17 cellular contexts compared by ENCODE assay signal in genomic region chr14:21535545-21536394, GRCh38. TPM values are rescaled to one million over a fixed set of nuclear protein-coding genes. Genes with fewer than 3 reads are reported as not detected.
DNase-seq lines count a peak whose midpoint lies in the region; ATAC-seq, FAIRE-seq and TF ChIP-seq lines count a peak whose summit lies in the region.
"Had no signal": no experiment of that assay in that cellular context is flagged by ENCODE, and none has a peak within 500 bp of the region (broad histone marks: within the 10 kb centered on the region; RNA-seq: fewer than 3 reads in every experiment).

No MANE protein-coding gene starts in this region.

- no peak for FAIRE-seq in HepG2 (lab: Jason Lieb, UNC)
- FAIRE-seq: D721Med had no signal

- TF ChIP-seq CTCF in HepG2 (CRISPR knock-in tag; IDR thresholded peaks at IDR 0.05) (no peak), right lobe of liver (IDR thresholded peaks at IDR 0.05) (no peak), endodermal cell (conservative IDR thresholded peaks at IDR 0.05) (no peak), nephron (IDR thresholded peaks at IDR 0.05; ENCODE audit: unreplicated experiment in 3 of 3) (no peak), vagina (IDR thresholded peaks at IDR 0.05) (no peak)

- H3K9ac ChIP-seq in HepG2 (ENCODE audit: insufficient read depth, low read depth, low read length) (peak overlapping the region; percentile 54; the same call in 1 of the 2 replicates), endodermal cell (ENCODE audit: extremely low read depth, low read length, poor library complexity, severe bottlenecking) (peak overlapping the region; percentile 85)

- H3K27me3 Mint-ChIP-seq in endodermal cell (ENCODE audit: insufficient read depth) (no peaks in the 10 kb centered on the region), nephron (ENCODE audit: low read depth) (peaks cover 29% of the 10 kb centered on the region)

- peaks cover 1 to 26% of the 10 kb centered on the region in 2 experiments; a peak in 3 of 5 replicates for H3K27me3 ChIP-seq in HepG2 (ENCODE audit: control insufficient read depth in 1 of 2, insufficient read depth in 2 of 2, low read length in 2 of 2)
- peaks cover 0 to 5% of the 10 kb centered on the region in 2 donors for H3K27me3 ChIP-seq in right lobe of liver
- H3K27me3 ChIP-seq in endodermal cell (ENCODE audit: control insufficient read depth, insufficient read depth, low read length, poor library complexity, severe bottlenecking) = no peaks in the 10 kb centered on the region
- no peaks in the 10 kb centered on the region for H3K27me3 ChIP-seq in vagina
- H3K27me3 ChIP-seq: colonic mucosa had no signal

- peaks cover 9% of the 10 kb centered on the region for H3K9me3 ChIP-seq in HepG2 (ENCODE audit: low read length)
- no peaks in the 10 kb centered on the region for H3K9me3 ChIP-seq in right lobe of liver
- H3K9me3 ChIP-seq in endodermal cell (ENCODE audit: control insufficient read depth, low read length) = no peaks in the 10 kb centered on the region
- no peaks in the 10 kb centered on the region for H3K9me3 ChIP-seq in vagina
- H3K9me3 ChIP-seq: colonic mucosa, SJSA1 had no signal

- H3K79me2 ChIP-seq in HepG2 (ENCODE audit: insufficient read depth, low read length) = no peaks in the 10 kb centered on the region

- no peaks in the 10 kb centered on the region for H3K36me3 ChIP-seq in HepG2 (replicated peaks in 1 of 2; ENCODE audit: control insufficient read depth in 1 of 2, insufficient read depth in 2 of 2, low read length in 2 of 2)
- no peaks in the 10 kb centered on the region for H3K36me3 ChIP-seq in right lobe of liver
- H3K36me3 ChIP-seq in endodermal cell (ENCODE audit: control insufficient read depth, insufficient read depth, low read length) = no peaks in the 10 kb centered on the region
- H3K36me3 ChIP-seq in vagina = no peaks in the 10 kb centered on the region
- H3K36me3 ChIP-seq: colonic mucosa, SJSA1 had no signal

- in situ Hi-C loops in HepG2 (cut with HindIII; ENCODE audit: extremely low pct_ligation_motif_present, low pct_unique_long_range_greater_than_20kb) = no loop called here

- H3K4me3 Mint-ChIP-seq in endodermal cell = peak overlapping the region; percentile 90
- peak overlapping the region; percentile 85 to 86 (median 86) for H3K4me3 Mint-ChIP-seq in nephron
- H3K4me3 Mint-ChIP-seq: natural killer cell had no signal

- no TSS peak for BruUV-seq in HepG2 (replicated peaks; lab: Mats Ljungman, UMichigan)

- H3K36me3 Mint-ChIP-seq in endodermal cell (ENCODE audit: low read depth) = peaks cover 7% of the 10 kb centered on the region
- no peaks in the 10 kb centered on the region for H3K36me3 Mint-ChIP-seq in nephron (ENCODE audit: low read depth)
- H3K36me3 Mint-ChIP-seq: natural killer cell had no signal

- POLR2A ChIA-PET in HepG2 (lab: Yijun Ruan, JAX) = interaction anchor here (1.3 to 4.6 kb wide), 2 partner anchors 9 to 24 kb away, joined by 4 to 26 read pairs; partner anchors contain the start of genes METTL3 and SALL2

- TF ChIP-seq RAD21 in HepG2 (CRISPR knock-in tag; IDR thresholded peaks at IDR 0.05) = no peak

- peaks cover 46% of the 10 kb centered on the region for H3K4me1 Mint-ChIP-seq in endodermal cell
- peaks cover 17% of the 10 kb centered on the region for H3K4me1 Mint-ChIP-seq in nephron

- WGBS in HepG2 (ENCODE audit: low lambda C conversion rate) = 10% methylated on average over 5 of the region's 5 CpGs
- 48% methylated on average over 5 of the region's 5 CpGs for WGBS in right lobe of liver (ENCODE audit: insufficient coverage, low coverage, low lambda C conversion rate, missing lambda C conversion rate)
- 4% methylated on average over 4 of the region's 5 CpGs; no CpG with 5 or more reads in 1 of the 2 experiments for WGBS in endodermal cell (ENCODE audit: insufficient coverage in 1 of 2, insufficient read length in 1 of 2), 2 experiments

- H4K20me1 ChIP-seq in HepG2 (ENCODE audit: insufficient read depth, low read length) = no peaks in the 10 kb centered on the region

- DNase-seq in HepG2 (ENCODE audit: low spot score) = no peak
- no peak for DNase-seq in right lobe of liver
- DNase-seq in endodermal cell = no peak
- DNase-seq in vagina (ENCODE audit: extremely low spot score in 2 of 2) = no peak
- no peak for DNase-seq in stimulated activated CD4-positive, alpha-beta T cell treated with anti-CD3 and anti-CD28 coated beads, Interleukin-15, amount 100 ng/mL, for 24 hours
- DNase-seq in HPDE6-E6E7 (ENCODE audit: extremely low spot score) = no peak
- no peak for DNase-seq in ecto neural progenitor cell (ENCODE audit: low spot score)
- DNase-seq: activated CD8-positive, alpha-beta memory T cell treated with anti-CD3 and anti-CD28 coated beads, Interleukin-2, amount 50 U/mL, for 4 hours; colonic mucosa; kidney glomerular epithelial cell; natural killer cell; NK-92 treated with Interleukin-12 subunit alpha and Interleukin-12 subunit beta, amount 100 ng/mL, for 24 hours had no signal

- intact Hi-C loops in HepG2 (cut with micrococcal nuclease; ENCODE audit: unreplicated experiment) = no loop called here
- intact Hi-C loops in right lobe of liver (cut with DNase I) = no loop called here
- intact Hi-C loops in vagina (cut with DNase I) = no loop called here

- H3K4me1 ChIP-seq in HepG2 (ENCODE audit: insufficient read depth, low read length) = peaks cover 32% of the 10 kb centered on the region
- no peaks in the 10 kb centered on the region for H3K4me1 ChIP-seq in right lobe of liver
- H3K4me1 ChIP-seq in endodermal cell (ENCODE audit: control insufficient read depth, insufficient read depth, low read length) = peaks cover 15% of the 10 kb centered on the region
- H3K4me1 ChIP-seq in vagina = peaks cover 15% of the 10 kb centered on the region
- H3K4me1 ChIP-seq: colonic mucosa, SJSA1 had no signal

- no peak for TF ChIP-seq EP300 in HepG2 (IDR thresholded peaks at IDR 0.05; ENCODE audit: low read depth in 2 of 2, low read length in 2 of 2)
- no peak for TF ChIP-seq EP300 in HepG2 (CRISPR knock-in tag; IDR thresholded peaks at IDR 0.05; ENCODE audit: borderline replicate concordance)

- H3K4me2 ChIP-seq in HepG2 (ENCODE audit: low read depth, low read length) = peak overlapping the region; percentile 92

- H2AFZ ChIP-seq in HepG2 (ENCODE audit: low read length) = peak overlapping the region; percentile 80

- H3K4me3 ChIP-seq in HepG2 (replicated peaks in 1 of 3; ENCODE audit: insufficient read depth in 1 of 3, low read depth in 2 of 3, low read length in 3 of 3) (peak overlapping the region; percentile 52 to 76 (median 57)), right lobe of liver (no peak overlapping the region), endodermal cell (ENCODE audit: low read length) (peak overlapping the region; percentile 99), vagina (peak overlapping the region; percentile 35 to 49)
- H3K4me3 ChIP-seq: colonic mucosa, SJSA1 had no signal

- CTCF ChIA-PET in HepG2 (lab: Yijun Ruan, JAX; ENCODE audit: low intra/inter-chr PET ratio, low total read pairs) = no interaction called here

- ATAC-seq in HepG2 (peak; percentile 87), right lobe of liver (no peak)
- ATAC-seq: natural killer cell had no signal

- no peak for TF ChIP-seq POLR2A in HepG2 (IDR thresholded peaks at IDR 0.05; ENCODE audit: insufficient read depth in 1 of 2, low read depth in 2 of 2, low read length in 2 of 2)
- TF ChIP-seq POLR2A in right lobe of liver (IDR thresholded peaks at IDR 0.05) = no peak
- no peak for TF ChIP-seq POLR2A in vagina (IDR thresholded peaks at IDR 0.05)

- H3K9me3 Mint-ChIP-seq in endodermal cell (no peaks in the 10 kb centered on the region), nephron (no peaks in the 10 kb centered on the region)
- H3K9me3 Mint-ChIP-seq: natural killer cell had no signal

- H3K27ac ChIP-seq in HepG2 (ENCODE audit: extremely low read length, insufficient read depth, low read length) (no peak overlapping the region), right lobe of liver (no peak overlapping the region), endodermal cell (ENCODE audit: low read depth, low read length) (peak overlapping the region; percentile 98), vagina (no peak overlapping the region)
- H3K27ac ChIP-seq: colonic mucosa, SJSA1, VCaP had no signal

- H3K27ac Mint-ChIP-seq in endodermal cell (peak overlapping the region; percentile 95), nephron (peak overlapping the region; percentile 34 to 84 (median 84))
- H3K27ac Mint-ChIP-seq: natural killer cell had no signal

RNA-seq across cellular contexts. Expression of gene SALL2, which starts 9.6 kb away (rescaled TPM):
- total RNA-seq in HepG2 (2016; rRNA removed; fragmentation: Illumina TruSeq; extraction: Trizol) (4.9 and 7.6 TPM in 2 replicates), right lobe of liver (1 to 10 TPM in 2 of 6 experiments, under 1 TPM in 4; 0.40 to 2.9 (median 0.69) TPM), endodermal cell (100 to 1,000 TPM in 1 of 2 donors, 10 to 100 TPM in 1; 78.6 to 120 TPM), vagina (9.8 TPM)
- 1.0 and 1.1 TPM in 2 replicates for total RNA-seq in HepG2 (2016; cell fraction: cytosol; rRNA removed; fragmentation: Illumina TruSeq; extraction: Trizol; ENCODE audit: low read depth)
- total RNA-seq in HepG2 (2016; cell fraction: insoluble cytoplasmic fraction; rRNA removed; fragmentation: Illumina TruSeq; extraction: Trizol) = 4.5 and 6.5 TPM in 2 replicates
- total RNA-seq in HepG2 (2016; cell fraction: membrane; rRNA removed; fragmentation: Illumina TruSeq; extraction: Trizol) = 3.2 and 4.1 TPM in 2 replicates
- total RNA-seq in HepG2 (2016; cell fraction: nucleus; rRNA removed; fragmentation: Illumina TruSeq; extraction: Trizol) = 3.2 and 4.3 TPM in 2 replicates
- polyA plus RNA-seq in HepG2 (2011; rRNA removed) = 5.8 and 7.0 TPM in 2 replicates
- 4.8 and 5.4 TPM in 2 replicates for polyA plus RNA-seq in HepG2 (2011; cell fraction: cytosol; rRNA removed)
- 6.6 and 7.3 TPM in 2 replicates for polyA plus RNA-seq in HepG2 (2011; cell fraction: nucleus; rRNA removed)
- 8.7 and 11.0 TPM in 2 replicates for polyA plus RNA-seq in HepG2 (2012)
- 0.61 and 0.67 TPM in 2 replicates for polyA plus RNA-seq in HepG2 (2016; cell fraction: cytosol; fragmentation: Illumina TruSeq; extraction: Trizol; ENCODE audit: low read depth)
- polyA plus RNA-seq in HepG2 (2016; cell fraction: insoluble cytoplasmic fraction; fragmentation: Illumina TruSeq; extraction: Trizol; ENCODE audit: low read depth) = 7.2 and 8.1 TPM in 2 replicates
- polyA plus RNA-seq in HepG2 (2016; cell fraction: membrane; fragmentation: Illumina TruSeq; extraction: Trizol; ENCODE audit: low read depth) = 1.6 and 2.1 TPM in 2 replicates
- 7.0 and 7.2 TPM in 2 replicates for polyA plus RNA-seq in HepG2 (2016; cell fraction: nucleus; fragmentation: Illumina TruSeq; extraction: Trizol; ENCODE audit: insufficient read depth, low read depth)
- polyA minus RNA-seq in HepG2 (2011; rRNA and poly(A)+ RNA removed; ENCODE audit: low replicate concordance) = 0.09 and 14.3 TPM in 2 replicates
- polyA minus RNA-seq in HepG2 (2011; cell fraction: cytosol; rRNA and poly(A)+ RNA removed) = 8.9 and 9.7 TPM in 2 replicates
- 4.1 and 5.1 TPM in 2 replicates for polyA minus RNA-seq in HepG2 (2011; cell fraction: nucleus; rRNA and poly(A)+ RNA removed)
- polyA plus RNA-seq in endodermal cell (2013, experiment 1 of 2) = 153 TPM
- polyA plus RNA-seq in endodermal cell (2013, experiment 2 of 2) = 133 TPM

RNA-seq across cellular contexts. Expression of gene METTL3, which starts 24.6 kb away (rescaled TPM):
- 114 and 123 TPM in 2 replicates for total RNA-seq in HepG2 (2016; rRNA removed; fragmentation: Illumina TruSeq; extraction: Trizol)
- total RNA-seq in HepG2 (2016; cell fraction: cytosol; rRNA removed; fragmentation: Illumina TruSeq; extraction: Trizol; ENCODE audit: low read depth) = 109 and 111 TPM in 2 replicates
- total RNA-seq in HepG2 (2016; cell fraction: insoluble cytoplasmic fraction; rRNA removed; fragmentation: Illumina TruSeq; extraction: Trizol) = 119 and 121 TPM in 2 replicates
- total RNA-seq in HepG2 (2016; cell fraction: membrane; rRNA removed; fragmentation: Illumina TruSeq; extraction: Trizol) = 45.3 and 46.0 TPM in 2 replicates
- 120 and 143 TPM in 2 replicates for total RNA-seq in HepG2 (2016; cell fraction: nucleus; rRNA removed; fragmentation: Illumina TruSeq; extraction: Trizol)
- polyA plus RNA-seq in HepG2 (2011; rRNA removed) = 122 and 130 TPM in 2 replicates
- 70.9 and 77.1 TPM in 2 replicates for polyA plus RNA-seq in HepG2 (2011; cell fraction: cytosol; rRNA removed)
- 511 and 514 TPM in 2 replicates for polyA plus RNA-seq in HepG2 (2011; cell fraction: nucleus; rRNA removed)
- polyA plus RNA-seq in HepG2 (2012) = 67.0 and 70.4 TPM in 2 replicates
- polyA plus RNA-seq in HepG2 (2016; cell fraction: cytosol; fragmentation: Illumina TruSeq; extraction: Trizol; ENCODE audit: low read depth) = 5.2 and 6.3 TPM in 2 replicates
- polyA plus RNA-seq in HepG2 (2016; cell fraction: insoluble cytoplasmic fraction; fragmentation: Illumina TruSeq; extraction: Trizol; ENCODE audit: low read depth) = 81.5 and 81.9 TPM in 2 replicates
- polyA plus RNA-seq in HepG2 (2016; cell fraction: membrane; fragmentation: Illumina TruSeq; extraction: Trizol; ENCODE audit: low read depth) = 7.3 and 9.4 TPM in 2 replicates
- polyA plus RNA-seq in HepG2 (2016; cell fraction: nucleus; fragmentation: Illumina TruSeq; extraction: Trizol; ENCODE audit: insufficient read depth, low read depth) = 219 and 229 TPM in 2 replicates
- polyA minus RNA-seq in HepG2 (2011; rRNA and poly(A)+ RNA removed; ENCODE audit: low replicate concordance) = 140 and 168 TPM in 2 replicates
- polyA minus RNA-seq in HepG2 (2011; cell fraction: cytosol; rRNA and poly(A)+ RNA removed) = 36.7 and 42.6 TPM in 2 replicates
- polyA minus RNA-seq in HepG2 (2011; cell fraction: nucleus; rRNA and poly(A)+ RNA removed) = 133 and 149 TPM in 2 replicates
- 10 to 100 TPM; 14.7 to 26.7 (median 18.4) TPM for total RNA-seq in right lobe of liver
- total RNA-seq in endodermal cell = 10 to 100 TPM; 63.2 to 64.7 TPM
- polyA plus RNA-seq in endodermal cell (2013, experiment 1 of 2) = 69.5 TPM
- 62.7 TPM for polyA plus RNA-seq in endodermal cell (2013, experiment 2 of 2)
- total RNA-seq in vagina = 71.5 TPM

RNA-seq across cellular contexts. Expression of gene OR10G3, which starts 44.1 kb away (rescaled TPM):
- total RNA-seq in HepG2 (2016; rRNA removed; fragmentation: Illumina TruSeq; extraction: Trizol) (not detected in 2 replicates), right lobe of liver (not detected), endodermal cell (not detected), vagina (not detected)
- total RNA-seq in HepG2 (2016; cell fraction: cytosol; rRNA removed; fragmentation: Illumina TruSeq; extraction: Trizol; ENCODE audit: low read depth) = not detected in 2 replicates
- not detected in 2 replicates for total RNA-seq in HepG2 (2016; cell fraction: insoluble cytoplasmic fraction; rRNA removed; fragmentation: Illumina TruSeq; extraction: Trizol)
- not detected in 2 replicates for total RNA-seq in HepG2 (2016; cell fraction: membrane; rRNA removed; fragmentation: Illumina TruSeq; extraction: Trizol)
- not detected in 2 replicates for total RNA-seq in HepG2 (2016; cell fraction: nucleus; rRNA removed; fragmentation: Illumina TruSeq; extraction: Trizol)
- not detected in 2 replicates for polyA plus RNA-seq in HepG2 (2011; rRNA removed)
- polyA plus RNA-seq in HepG2 (2011; cell fraction: cytosol; rRNA removed) = not detected in 2 replicates
- polyA plus RNA-seq in HepG2 (2011; cell fraction: nucleus; rRNA removed) = not detected in 2 replicates
- polyA plus RNA-seq in HepG2 (2012) = not detected in 2 replicates
- not detected in 2 replicates for polyA plus RNA-seq in HepG2 (2016; cell fraction: cytosol; fragmentation: Illumina TruSeq; extraction: Trizol; ENCODE audit: low read depth)
- polyA plus RNA-seq in HepG2 (2016; cell fraction: insoluble cytoplasmic fraction; fragmentation: Illumina TruSeq; extraction: Trizol; ENCODE audit: low read depth) = not detected in 2 replicates
- not detected in 2 replicates for polyA plus RNA-seq in HepG2 (2016; cell fraction: membrane; fragmentation: Illumina TruSeq; extraction: Trizol; ENCODE audit: low read depth)
- not detected in 2 replicates for polyA plus RNA-seq in HepG2 (2016; cell fraction: nucleus; fragmentation: Illumina TruSeq; extraction: Trizol; ENCODE audit: insufficient read depth, low read depth)
- polyA minus RNA-seq in HepG2 (2011; rRNA and poly(A)+ RNA removed; ENCODE audit: low replicate concordance) = not detected in 2 replicates
- polyA minus RNA-seq in HepG2 (2011; cell fraction: cytosol; rRNA and poly(A)+ RNA removed) = not detected in 2 replicates
- not detected in 2 replicates for polyA minus RNA-seq in HepG2 (2011; cell fraction: nucleus; rRNA and poly(A)+ RNA removed)
- not detected for polyA plus RNA-seq in endodermal cell (2013, experiment 1 of 2)
- not detected for polyA plus RNA-seq in endodermal cell (2013, experiment 2 of 2)
- total RNA-seq: colonic mucosa, natural killer cell, SJSA1, urinary bladder had no signal
- polyA plus RNA-seq: urinary bladder had no signal

RNA-seq across cellular contexts. Expression of gene TOX4, which starts 58.8 kb away (rescaled TPM):
- total RNA-seq in HepG2 (2016; rRNA removed; fragmentation: Illumina TruSeq; extraction: Trizol) (71.8 and 124 TPM in 2 replicates), right lobe of liver (10 to 100 TPM; 19.9 to 37.0 (median 33.3) TPM), endodermal cell (10 to 100 TPM; 60.0 to 61.5 TPM), vagina (23.3 TPM)
- 15.2 and 16.0 TPM in 2 replicates for total RNA-seq in HepG2 (2016; cell fraction: cytosol; rRNA removed; fragmentation: Illumina TruSeq; extraction: Trizol; ENCODE audit: low read depth)
- 74.9 and 112 TPM in 2 replicates for total RNA-seq in HepG2 (2016; cell fraction: insoluble cytoplasmic fraction; rRNA removed; fragmentation: Illumina TruSeq; extraction: Trizol)
- 36.1 and 44.6 TPM in 2 replicates for total RNA-seq in HepG2 (2016; cell fraction: membrane; rRNA removed; fragmentation: Illumina TruSeq; extraction: Trizol)
- total RNA-seq in HepG2 (2016; cell fraction: nucleus; rRNA removed; fragmentation: Illumina TruSeq; extraction: Trizol) = 46.8 and 50.0 TPM in 2 replicates
- 147 and 163 TPM in 2 replicates for polyA plus RNA-seq in HepG2 (2011; rRNA removed)
- 122 and 127 TPM in 2 replicates for polyA plus RNA-seq in HepG2 (2011; cell fraction: cytosol; rRNA removed)
- polyA plus RNA-seq in HepG2 (2011; cell fraction: nucleus; rRNA removed) = 72.8 and 97.3 TPM in 2 replicates
- polyA plus RNA-seq in HepG2 (2012) = 72.0 and 83.5 TPM in 2 replicates
- polyA plus RNA-seq in HepG2 (2016; cell fraction: cytosol; fragmentation: Illumina TruSeq; extraction: Trizol; ENCODE audit: low read depth) = 20.7 and 21.8 TPM in 2 replicates
- 130 and 137 TPM in 2 replicates for polyA plus RNA-seq in HepG2 (2016; cell fraction: insoluble cytoplasmic fraction; fragmentation: Illumina TruSeq; extraction: Trizol; ENCODE audit: low read depth)
- 28.2 and 33.2 TPM in 2 replicates for polyA plus RNA-seq in HepG2 (2016; cell fraction: membrane; fragmentation: Illumina TruSeq; extraction: Trizol; ENCODE audit: low read depth)
- polyA plus RNA-seq in HepG2 (2016; cell fraction: nucleus; fragmentation: Illumina TruSeq; extraction: Trizol; ENCODE audit: insufficient read depth, low read depth) = 65.1 and 77.3 TPM in 2 replicates
- polyA minus RNA-seq in HepG2 (2011; rRNA and poly(A)+ RNA removed; ENCODE audit: low replicate concordance) = 259 and 369 TPM in 2 replicates
- polyA minus RNA-seq in HepG2 (2011; cell fraction: cytosol; rRNA and poly(A)+ RNA removed) = 49.3 and 53.2 TPM in 2 replicates
- 61.0 and 67.8 TPM in 2 replicates for polyA minus RNA-seq in HepG2 (2011; cell fraction: nucleus; rRNA and poly(A)+ RNA removed)
- polyA plus RNA-seq in endodermal cell (2013, experiment 1 of 2) = 46.4 TPM
- polyA plus RNA-seq in endodermal cell (2013, experiment 2 of 2) = 40.8 TPM

RNA-seq across cellular contexts. Expression of gene RAB2B, which starts 59.0 kb away (rescaled TPM):
- total RNA-seq in HepG2 (2016; rRNA removed; fragmentation: Illumina TruSeq; extraction: Trizol) (36.0 and 46.4 TPM in 2 replicates), right lobe of liver (1 to 10 TPM; 6.8 to 9.4 (median 8.0) TPM), endodermal cell (10 to 100 TPM; 41.2 to 42.9 TPM), vagina (19.4 TPM)
- 9.7 and 10.7 TPM in 2 replicates for total RNA-seq in HepG2 (2016; cell fraction: cytosol; rRNA removed; fragmentation: Illumina TruSeq; extraction: Trizol; ENCODE audit: low read depth)
- total RNA-seq in HepG2 (2016; cell fraction: insoluble cytoplasmic fraction; rRNA removed; fragmentation: Illumina TruSeq; extraction: Trizol) = 29.3 and 42.1 TPM in 2 replicates
- 26.8 and 30.2 TPM in 2 replicates for total RNA-seq in HepG2 (2016; cell fraction: membrane; rRNA removed; fragmentation: Illumina TruSeq; extraction: Trizol)
- total RNA-seq in HepG2 (2016; cell fraction: nucleus; rRNA removed; fragmentation: Illumina TruSeq; extraction: Trizol) = 35.7 and 39.8 TPM in 2 replicates
- polyA plus RNA-seq in HepG2 (2011; rRNA removed) = 55.6 and 60.6 TPM in 2 replicates
- polyA plus RNA-seq in HepG2 (2011; cell fraction: cytosol; rRNA removed) = 32.1 and 43.2 TPM in 2 replicates
- polyA plus RNA-seq in HepG2 (2011; cell fraction: nucleus; rRNA removed) = 53.5 and 58.9 TPM in 2 replicates
- polyA plus RNA-seq in HepG2 (2012) = 36.5 and 43.0 TPM in 2 replicates
- 3.4 and 4.3 TPM in 2 replicates for polyA plus RNA-seq in HepG2 (2016; cell fraction: cytosol; fragmentation: Illumina TruSeq; extraction: Trizol; ENCODE audit: low read depth)
- polyA plus RNA-seq in HepG2 (2016; cell fraction: insoluble cytoplasmic fraction; fragmentation: Illumina TruSeq; extraction: Trizol; ENCODE audit: low read depth) = 32.9 and 33.9 TPM in 2 replicates
- polyA plus RNA-seq in HepG2 (2016; cell fraction: membrane; fragmentation: Illumina TruSeq; extraction: Trizol; ENCODE audit: low read depth) = 10.6 and 11.5 TPM in 2 replicates
- polyA plus RNA-seq in HepG2 (2016; cell fraction: nucleus; fragmentation: Illumina TruSeq; extraction: Trizol; ENCODE audit: insufficient read depth, low read depth) = 55.9 and 56.7 TPM in 2 replicates
- 17.0 and 37.3 TPM in 2 replicates for polyA minus RNA-seq in HepG2 (2011; rRNA and poly(A)+ RNA removed; ENCODE audit: low replicate concordance)
- 28.9 and 36.2 TPM in 2 replicates for polyA minus RNA-seq in HepG2 (2011; cell fraction: cytosol; rRNA and poly(A)+ RNA removed)
- polyA minus RNA-seq in HepG2 (2011; cell fraction: nucleus; rRNA and poly(A)+ RNA removed) = 60.9 and 74.0 TPM in 2 replicates
- 33.2 TPM for polyA plus RNA-seq in endodermal cell (2013, experiment 1 of 2)
- polyA plus RNA-seq in endodermal cell (2013, experiment 2 of 2) = 30.2 TPM

Comparison
In these comparisons a context has a peak if more than half of its experiments do, and no peak if none do; other contexts are left out.
1. H3K4me3 ChIP-seq: peak in HepG2 (3 of 3), endodermal cell (single experiment) and vagina (2 of 2); none in right lobe of liver (0 of 3).